ENCODE assay signal across 1 cellular context in the genomic region with DNA sequence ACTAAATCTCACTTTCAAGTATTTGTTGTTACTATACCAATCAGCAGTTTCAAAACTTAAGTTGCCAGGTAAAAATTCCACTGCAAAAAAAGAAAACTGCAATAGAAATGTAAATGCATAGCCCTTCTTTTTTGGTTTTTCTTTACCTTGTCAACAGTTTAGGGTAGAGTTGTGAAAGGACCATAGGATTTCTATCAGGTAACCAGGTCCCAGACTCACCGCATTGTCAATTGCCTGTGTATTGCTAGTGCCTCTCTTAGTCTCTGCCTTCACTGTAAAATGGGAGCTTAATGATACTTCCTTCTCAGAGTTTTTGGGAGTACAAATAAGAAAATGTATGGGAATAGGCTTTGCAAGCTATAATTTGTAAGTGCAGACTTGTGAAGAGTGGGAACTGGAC.
TF ChIP-seq lines count a peak whose summit lies in the region.

No MANE protein-coding gene starts in this region.

TF ChIP-seq in WTC11, 78 proteins besides CTCF, POLR2A, EP300 and RAD21 (continued from another document):
- TF ChIP-seq MYBL2 (CRISPR knock-in tag; IDR thresholded peaks at IDR 0.05) = no peak
- TF ChIP-seq, protein P1, sequence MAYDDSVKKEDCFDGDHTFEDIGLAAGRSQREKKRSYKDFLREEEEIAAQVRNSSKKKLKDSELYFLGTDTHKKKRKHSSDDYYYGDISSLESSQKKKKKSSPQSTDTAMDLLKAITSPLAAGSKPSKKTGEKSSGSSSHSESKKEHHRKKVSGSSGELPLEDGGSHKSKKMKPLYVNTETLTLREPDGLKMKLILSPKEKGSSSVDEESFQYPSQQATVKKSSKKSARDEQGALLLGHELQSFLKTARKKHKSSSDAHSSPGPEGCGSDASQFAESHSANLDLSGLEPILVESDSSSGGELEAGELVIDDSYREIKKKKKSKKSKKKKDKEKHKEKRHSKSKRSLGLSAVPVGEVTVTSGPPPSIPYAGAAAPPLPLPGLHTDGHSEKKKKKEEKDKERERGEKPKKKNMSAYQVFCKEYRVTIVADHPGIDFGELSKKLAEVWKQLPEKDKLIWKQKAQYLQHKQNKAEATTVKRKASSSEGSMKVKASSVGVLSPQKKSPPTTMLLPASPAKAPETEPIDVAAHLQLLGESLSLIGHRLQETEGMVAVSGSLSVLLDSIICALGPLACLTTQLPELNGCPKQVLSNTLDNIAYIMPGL (CRISPR knock-in tag; IDR thresholded peaks at IDR 0.05) = no peak
- TF ChIP-seq, protein P2, sequence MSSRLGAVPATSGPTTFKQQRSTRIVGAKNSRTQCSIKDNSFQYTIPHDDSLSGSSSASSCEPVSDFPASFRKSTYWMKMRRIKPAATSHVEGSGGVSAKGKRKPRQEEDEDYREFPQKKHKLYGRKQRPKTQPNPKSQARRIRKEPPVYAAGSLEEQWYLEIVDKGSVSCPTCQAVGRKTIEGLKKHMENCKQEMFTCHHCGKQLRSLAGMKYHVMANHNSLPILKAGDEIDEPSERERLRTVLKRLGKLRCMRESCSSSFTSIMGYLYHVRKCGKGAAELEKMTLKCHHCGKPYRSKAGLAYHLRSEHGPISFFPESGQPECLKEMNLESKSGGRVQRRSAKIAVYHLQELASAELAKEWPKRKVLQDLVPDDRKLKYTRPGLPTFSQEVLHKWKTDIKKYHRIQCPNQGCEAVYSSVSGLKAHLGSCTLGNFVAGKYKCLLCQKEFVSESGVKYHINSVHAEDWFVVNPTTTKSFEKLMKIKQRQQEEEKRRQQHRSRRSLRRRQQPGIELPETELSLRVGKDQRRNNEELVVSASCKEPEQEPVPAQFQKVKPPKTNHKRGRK (CRISPR knock-in tag; IDR thresholded peaks at IDR 0.05; ENCODE audit: borderline replicate concordance) = no peak
